In genomic region chr1:26783646-26784022, GRCh38 we compare ENCODE assay signal across 10 cellular contexts. TPM values are rescaled to one million over a fixed set of nuclear protein-coding genes. Genes with fewer than 3 reads are reported as not detected.
DNase-seq lines count a peak whose midpoint lies in the region; ATAC-seq and TF ChIP-seq lines count a peak whose summit lies in the region.
"Had no signal": no experiment of that assay in that cellular context is flagged by ENCODE, and none has a peak within 500 bp of the region (broad histone marks: within the 10 kb centered on the region; RNA-seq: fewer than 3 reads in every experiment).

No MANE protein-coding gene starts in this region.

- H3K9me3 Mint-ChIP-seq in brain, result no peaks in the 10 kb centered on the region
- no peaks in the 10 kb centered on the region for H3K9me3 Mint-ChIP-seq in naive thymus-derived CD8-positive, alpha-beta T cell

- H3K4me1 ChIP-seq in left ventricle myocardium inferior, result peaks cover 89% of the 10 kb centered on the region
- peaks cover 45% of the 10 kb centered on the region for H3K4me1 ChIP-seq in upper lobe of right lung

- TF ChIP-seq CTCF in left ventricle myocardium inferior (IDR thresholded peaks at IDR 0.05; ENCODE audit: borderline replicate concordance) (no peak), brain (conservative IDR thresholded peaks at IDR 0.05) (no peak), upper lobe of right lung (IDR thresholded peaks at IDR 0.05) (no peak)

- peak overlapping the region; percentile 72 to 100 (median 100) for H3K27ac Mint-ChIP-seq in brain
- H3K27ac Mint-ChIP-seq in naive thymus-derived CD8-positive, alpha-beta T cell, result peak overlapping the region in 9 of 10 donors; percentile 29 to 100 (median 73)

- ATAC-seq in Right ventricle myocardium superior (ENCODE audit: poor library complexity) (no peak), upper lobe of right lung (no peak), GM21528 (IDR thresholded peaks at IDR 0.05; ENCODE audit: low FRiP score, unreplicated experiment) (no peak), GM21529 (IDR thresholded peaks at IDR 0.05; ENCODE audit: unreplicated experiment) (no peak)
- no peak for ATAC-seq in naive thymus-derived CD8-positive, alpha-beta T cell

- peak overlapping the region in 2 of 5 experiments; percentile 62 to 64 for H3K4me3 Mint-ChIP-seq in brain
- H3K4me3 Mint-ChIP-seq in naive thymus-derived CD8-positive, alpha-beta T cell, result no peak overlapping the region

- H3K4me1 Mint-ChIP-seq in brain, result peaks cover 67% of the 10 kb centered on the region
- H3K4me1 Mint-ChIP-seq in naive thymus-derived CD8-positive, alpha-beta T cell, result peaks cover 42 to 76% (median 72%) of the 10 kb centered on the region in 4 donors

- H3K27me3 ChIP-seq in left ventricle myocardium inferior (ENCODE audit: low read depth) (no peaks in the 10 kb centered on the region), upper lobe of right lung (no peaks in the 10 kb centered on the region)

- DNase-seq in left ventricle myocardium inferior (no peak), Right ventricle myocardium superior (no peak), upper lobe of right lung (no peak), DMS53 (lab: John Stamatoyannopoulos, UW) (no peak)
- no peak for DNase-seq in naive thymus-derived CD8-positive, alpha-beta T cell
- DNase-seq: activated T-cell treated with anti-CD3 and anti-CD28 coated beads, Interleukin-2, amount 50 U/mL, for 1 hour; naive B cell had no signal

- H3K36me3 Mint-ChIP-seq in brain, result peaks cover 30% of the 10 kb centered on the region
- peaks cover 0 to 41% (median 7%) of the 10 kb centered on the region in 3 donors for H3K36me3 Mint-ChIP-seq in naive thymus-derived CD8-positive, alpha-beta T cell

- no peaks in the 10 kb centered on the region for H3K9me3 ChIP-seq in left ventricle myocardium inferior (replicated peaks)
- H3K9me3 ChIP-seq in upper lobe of right lung, result no peaks in the 10 kb centered on the region

- H3K27ac ChIP-seq in left ventricle myocardium inferior (replicated peaks), result peak overlapping the region; percentile 97
- H3K27ac ChIP-seq in upper lobe of right lung, result peak overlapping the region; percentile 100

- POLR2A ChIA-PET in naive thymus-derived CD8-positive, alpha-beta T cell (lab: Charles Lee), result interaction anchor here (0.6 to 16.1 kb wide), 3 partner anchors 40 to 182 kb away, joined by 3 to 432 read pairs (median 8); partner anchors contain the start of gene ARID1A

- H3K4me3 ChIP-seq in left ventricle myocardium inferior (no peak overlapping the region), upper lobe of right lung (no peak overlapping the region)

- H3K27me3 Mint-ChIP-seq in brain, result peaks cover 10% of the 10 kb centered on the region
- no peaks in the 10 kb centered on the region for H3K27me3 Mint-ChIP-seq in naive thymus-derived CD8-positive, alpha-beta T cell
- H3K27me3 Mint-ChIP-seq: naive B cell had no signal

- H3K36me3 ChIP-seq in left ventricle myocardium inferior (peaks cover 29% of the 10 kb centered on the region), upper lobe of right lung (peaks cover 42% of the 10 kb centered on the region)

- intact Hi-C loops in left ventricle myocardium inferior (cut with micrococcal nuclease), result no loop called here
- intact Hi-C loops in Right ventricle myocardium superior (cut with DNase I), result no loop called here
- intact Hi-C loops in upper lobe of right lung (cut with DNase I), result loop anchor here (10.0 kb wide), 1 partner anchor 89 kb away; the partner anchor contains the start of gene ARID1A

RNA-seq across cellular contexts. Expression of gene PIGV, which starts 4.1 kb away (rescaled TPM):
- total RNA-seq in left ventricle myocardium inferior (5.6 TPM), Right ventricle myocardium superior (5.5 TPM), upper lobe of right lung (16.7 TPM)
- polyA plus RNA-seq in brain (ENCODE audit: insufficient read depth, low read depth, low replicate concordance), result 11.9 TPM
- 10 to 100 TPM; 25.2 to 27.2 TPM for total RNA-seq in naive thymus-derived CD8-positive, alpha-beta T cell
- polyA plus RNA-seq in naive thymus-derived CD8-positive, alpha-beta T cell, result 10 to 100 TPM in 1 of 3 donors, 1 to 10 TPM in 2; 8.2 to 14.4 (median 9.6) TPM

RNA-seq across cellular contexts. Expression of gene ZDHHC18, which starts 42.9 kb away (rescaled TPM):
- total RNA-seq in left ventricle myocardium inferior (11.8 TPM), Right ventricle myocardium superior (14.4 TPM), upper lobe of right lung (26.2 TPM)
- 30.7 TPM for polyA plus RNA-seq in brain (ENCODE audit: insufficient read depth, low read depth, low replicate concordance)
- total RNA-seq in naive thymus-derived CD8-positive, alpha-beta T cell, result 10 to 100 TPM; 29.9 to 37.4 TPM
- 10 to 100 TPM in 2 of 3 donors, 1 to 10 TPM in 1; 4.6 to 17.2 (median 12.8) TPM for polyA plus RNA-seq in naive thymus-derived CD8-positive, alpha-beta T cell
